In the genomic region with DNA sequence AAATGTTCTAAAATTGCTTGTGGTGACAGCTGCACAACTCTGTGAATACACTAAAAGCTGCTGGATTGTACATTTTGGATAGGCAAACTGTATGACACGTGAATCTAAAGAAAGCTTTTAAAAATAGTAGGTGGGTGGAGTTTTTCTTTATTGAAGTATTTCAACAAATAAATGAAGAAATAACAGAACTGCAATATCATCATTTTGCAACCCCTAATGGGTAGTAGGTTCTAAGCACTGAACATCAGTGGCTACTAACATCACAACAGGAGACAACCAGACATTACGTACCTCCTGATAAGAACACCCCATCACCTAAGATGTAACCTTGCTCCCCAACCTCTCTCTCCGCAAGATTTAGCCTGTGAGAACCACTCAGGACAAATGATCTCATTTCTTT, we compare ENCODE assay signal across 36 cellular contexts.
"Had no signal": no experiment of that assay in that cellular context is flagged by ENCODE, and none has a peak within 500 bp of the region (broad histone marks: within the 10 kb centered on the region; RNA-seq: fewer than 3 reads in every experiment).

No MANE protein-coding gene starts in this region.

- H3K9me3 Mint-ChIP-seq: activated B cell treated with CpG ODN at 0.5 μM for 24 hours; activated CD4-positive, alpha-beta memory T cell treated with anti-CD3 and anti-CD28 coated beads for 36 hours; activated CD4-positive, alpha-beta T cell treated with anti-CD3 and anti-CD28 coated beads, Interleukin-2, amount 10 ng/mL, durations not matched to agents 24 days and 14 days; activated CD8-positive, alpha-beta T cell treated with anti-CD3 and anti-CD28 coated beads for 36 hours; activated naive CD4-positive, alpha-beta T cell treated with anti-CD3 and anti-CD28 coated beads for 36 hours; activated naive CD4-positive, alpha-beta T cell treated with anti-CD3 and anti-CD28 coated beads, Interleukin-2, amount 50 U/mL, for 72 hours; activated naive CD8-positive, alpha-beta T cell treated with anti-CD3 and anti-CD28 coated beads for 36 hours; activated T-cell treated with anti-CD3 and anti-CD28 coated beads, Interleukin-2, amount 50 U/mL, for 4 hours; activated T-cell treated with anti-CD3 and anti-CD28 coated beads, Interleukin-2, amount 50 U/mL, for 72 hours; activated T-helper 1 cell treated with anti-CD3 and anti-CD28 coated beads, Interleukin-12 subunit alpha, Interleukin-12 subunit beta, Interleukin-2, Interleukin-4 antibody, amounts not matched to agents 30 ng/mL and 10 ng/mL and 1 ng/mL, durations not matched to agents 14 hours and 24 hours and 36 hours; activated T-helper 17 cell treated with anti-CD3 and anti-CD28 coated beads, Interleukin-2, amount 50 U/mL, for 72 hours; T-helper 1 cell treated with Interleukin-12 subunit alpha and Interleukin-12 subunit beta and Interleukin-4 antibody, amounts not matched to agents 30 μg/mL and 1 μg/mL, for 36 hours; T-helper 2 cell treated with Interferon-gamma antibody and Interleukin-4, amounts not matched to agents 5 μg/mL and 100 μg/mL, for 36 hours had no signal

- H3K4me3 Mint-ChIP-seq: activated B cell treated with CpG ODN at 0.5 μM for 24 hours; activated CD4-positive, alpha-beta memory T cell treated with anti-CD3 and anti-CD28 coated beads for 36 hours; activated CD4-positive, alpha-beta T cell treated with anti-CD3 and anti-CD28 coated beads, Interleukin-2, amount 10 ng/mL, durations not matched to agents 24 days and 14 days; activated CD8-positive, alpha-beta T cell treated with anti-CD3 and anti-CD28 coated beads for 36 hours; activated naive CD4-positive, alpha-beta T cell treated with anti-CD3 and anti-CD28 coated beads for 36 hours; activated naive CD8-positive, alpha-beta T cell treated with anti-CD3 and anti-CD28 coated beads for 36 hours; activated T-cell treated with anti-CD3 and anti-CD28 coated beads, Interleukin-2, amount 50 U/mL, for 4 hours; activated T-cell treated with anti-CD3 and anti-CD28 coated beads, Interleukin-2, amount 50 U/mL, for 72 hours; activated T-helper 1 cell treated with anti-CD3 and anti-CD28 coated beads, Interleukin-12 subunit alpha, Interleukin-12 subunit beta, Interleukin-2, Interleukin-4 antibody, amounts not matched to agents 30 ng/mL and 10 ng/mL and 1 ng/mL, durations not matched to agents 14 hours and 24 hours and 36 hours; activated T-helper 17 cell treated with anti-CD3 and anti-CD28 coated beads, Interleukin-2, amount 50 U/mL, for 72 hours; T-helper 1 cell treated with Interleukin-12 subunit alpha and Interleukin-12 subunit beta and Interleukin-4 antibody, amounts not matched to agents 30 μg/mL and 1 μg/mL, for 36 hours; T-helper 2 cell treated with Interferon-gamma antibody and Interleukin-4, amounts not matched to agents 5 μg/mL and 100 μg/mL, for 36 hours had no signal

- H3K27ac ChIP-seq: adrenal gland, body of pancreas, brain microvascular endothelial cell, breast epithelium, VCaP had no signal

- ATAC-seq: activated CD8-positive, alpha-beta T cell treated with anti-CD3 and anti-CD28 coated beads for 36 hours; activated naive CD4-positive, alpha-beta T cell treated with anti-CD3 and anti-CD28 coated beads, Interleukin-2, amount 50 U/mL, for 72 hours; activated T-cell treated with anti-CD3 and anti-CD28 coated beads, Interleukin-2, amount 50 U/mL, for 4 hours; activated T-cell treated with anti-CD3 and anti-CD28 coated beads, Interleukin-2, amount 50 U/mL, for 72 hours; activated T-helper 17 cell treated with anti-CD3 and anti-CD28 coated beads, Interleukin-2, amount 50 U/mL, for 72 hours; body of pancreas had no signal

- H3K27ac Mint-ChIP-seq: activated B cell treated with CpG ODN at 0.5 μM for 24 hours; activated CD4-positive, alpha-beta memory T cell treated with anti-CD3 and anti-CD28 coated beads for 36 hours; activated CD4-positive, alpha-beta T cell treated with anti-CD3 and anti-CD28 coated beads, Interleukin-2, amount 10 ng/mL, durations not matched to agents 24 days and 14 days; activated CD8-positive, alpha-beta T cell treated with anti-CD3 and anti-CD28 coated beads for 36 hours; activated naive CD4-positive, alpha-beta T cell treated with anti-CD3 and anti-CD28 coated beads for 36 hours; activated naive CD4-positive, alpha-beta T cell treated with anti-CD3 and anti-CD28 coated beads, Interleukin-2, amount 50 U/mL, for 72 hours; activated naive CD8-positive, alpha-beta T cell treated with anti-CD3 and anti-CD28 coated beads for 36 hours; activated T-cell treated with anti-CD3 and anti-CD28 coated beads, Interleukin-2, amount 50 U/mL, for 72 hours; activated T-helper 1 cell treated with anti-CD3 and anti-CD28 coated beads, Interleukin-12 subunit alpha, Interleukin-12 subunit beta, Interleukin-2, Interleukin-4 antibody, amounts not matched to agents 30 ng/mL and 10 ng/mL and 1 ng/mL, durations not matched to agents 14 hours and 24 hours and 36 hours; activated T-helper 17 cell treated with anti-CD3 and anti-CD28 coated beads, Interleukin-2, amount 50 U/mL, for 72 hours; T-helper 1 cell treated with Interleukin-12 subunit alpha and Interleukin-12 subunit beta and Interleukin-4 antibody, amounts not matched to agents 30 μg/mL and 1 μg/mL, for 36 hours; T-helper 2 cell treated with Interferon-gamma antibody and Interleukin-4, amounts not matched to agents 5 μg/mL and 100 μg/mL, for 36 hours had no signal

- FAIRE-seq: astrocyte, TTC549 had no signal

- H3K36me3 ChIP-seq: adrenal gland, brain microvascular endothelial cell, breast epithelium had no signal

- H3K36me3 Mint-ChIP-seq: activated CD4-positive, alpha-beta memory T cell treated with anti-CD3 and anti-CD28 coated beads for 36 hours; activated naive CD4-positive, alpha-beta T cell treated with anti-CD3 and anti-CD28 coated beads, Interleukin-2, amount 50 U/mL, for 72 hours; activated naive CD8-positive, alpha-beta T cell treated with anti-CD3 and anti-CD28 coated beads for 36 hours had no signal

- H3K4me1 ChIP-seq: adrenal gland, breast epithelium had no signal

- H3K4me1 Mint-ChIP-seq: activated B cell treated with CpG ODN at 0.5 μM for 24 hours; activated CD4-positive, alpha-beta T cell treated with anti-CD3 and anti-CD28 coated beads, Interleukin-2, amount 10 ng/mL, durations not matched to agents 24 days and 14 days; activated naive CD8-positive, alpha-beta T cell treated with anti-CD3 and anti-CD28 coated beads for 36 hours; activated T-helper 17 cell treated with anti-CD3 and anti-CD28 coated beads, Interleukin-2, amount 50 U/mL, for 72 hours had no signal

- H3K4me3 ChIP-seq: adrenal gland, body of pancreas, breast epithelium had no signal

- DNase-seq: activated B cell treated with CpG ODN at 0.5 μM for 24 hours; activated CD4-positive, alpha-beta memory T cell treated with anti-CD3 and anti-CD28 coated beads for 36 hours; activated CD4-positive, alpha-beta T cell treated with anti-CD3 and anti-CD28 coated beads for 4 hours; activated CD4-positive, alpha-beta T cell treated with anti-CD3 and anti-CD28 coated beads, Interleukin-2, amount 10 ng/mL, durations not matched to agents 24 days and 14 days; activated CD4-positive, alpha-beta T cell treated with anti-CD3 and anti-CD28 coated beads, Interleukin-2, amount 50 U/mL, for 1 hour; activated CD4-positive, alpha-beta T cell treated with anti-CD3 and anti-CD28 coated beads, Interleukin-2, amount 50 U/mL, for 4 hours; activated CD4-positive, CD25-positive, alpha-beta regulatory T cell treated with anti-CD3 and anti-CD28 coated beads, Interleukin-2, amount 50 U/mL, for 72 hours; activated CD8-positive, alpha-beta memory T cell treated with anti-CD3 and anti-CD28 coated beads, Interleukin-2, amount 50 U/mL, for 4 hours; activated CD8-positive, alpha-beta T cell treated with anti-CD3 and anti-CD28 coated beads for 36 hours; activated effector memory CD4-positive, alpha-beta T cell treated with anti-CD3 and anti-CD28 coated beads, Interleukin-2, amount 50 U/mL, for 16 hours; activated gamma-delta T cell treated with Interleukin-2 at 50 U/mL for 16 hours; activated naive CD4-positive, alpha-beta T cell; activated naive CD4-positive, alpha-beta T cell treated with anti-CD3 and anti-CD28 coated beads for 36 hours; activated naive CD4-positive, alpha-beta T cell treated with anti-CD3 and anti-CD28 coated beads, Interleukin-2, amount 50 U/mL, for 16 hours; activated naive CD8-positive, alpha-beta T cell treated with anti-CD3 and anti-CD28 coated beads for 36 hours; activated T-cell treated with anti-CD3 and anti-CD28 coated beads for 4 hours; activated T-cell treated with anti-CD3 and anti-CD28 coated beads, Interleukin-2, amount 50 U/mL, for 1 hour; activated T-cell treated with anti-CD3 and anti-CD28 coated beads, Interleukin-2, amount 50 U/mL, for 4 hours; activated T-cell treated with anti-CD3 and anti-CD28 coated beads, Interleukin-2, amount 50 U/mL, for 72 hours; adrenal gland; amniotic stem cell; aorta; body of pancreas; brain microvascular endothelial cell; central memory CD4-positive, alpha-beta T cell; T-helper 2 cell; T-helper 9 cell had no signal

- H3K27me3 ChIP-seq: adrenal gland, body of pancreas, brain microvascular endothelial cell, breast epithelium had no signal

- H3K9me3 ChIP-seq: adrenal gland, body of pancreas, breast epithelium had no signal
